Comparison of ENCODE assay signal across 9 cellular contexts in genomic region chr1:221708987-221709386, GRCh38. TPM values are rescaled to one million over a fixed set of nuclear protein-coding genes. Genes with fewer than 3 reads are reported as not detected.
A peak's percentile ranks its signal among the peaks of the same experiment; 100 is the strongest.
DNase-seq lines count a peak whose midpoint lies in the region; ATAC-seq and TF ChIP-seq lines count a peak whose summit lies in the region.
"Had no signal": no experiment of that assay in that cellular context is flagged by ENCODE, and none has a peak within 500 bp of the region (broad histone marks: within the 10 kb centered on the region; RNA-seq: fewer than 3 reads in every experiment).

No MANE protein-coding gene starts in this region.

- POLR2A ChIA-PET in activated CD4-positive, alpha-beta memory T cell treated with anti-CD3 and anti-CD28 coated beads, Interleukin-2, amount 10 ng/mL, durations not matched to agents 7 days and 5 days (lab: Charles Lee), result interaction anchor here (0.9 to 10.2 kb wide), 8 partner anchors 14 to 70 kb away, joined by 3 to 299 read pairs (median 7); partner anchors contain the start of gene DUSP10

- H3K9me3 Mint-ChIP-seq in activated CD4-positive, alpha-beta memory T cell treated with anti-CD3 and anti-CD28 coated beads, Interleukin-2, amount 10 ng/mL, durations not matched to agents 7 days and 5 days, result no peaks in the 10 kb centered on the region
- H3K9me3 Mint-ChIP-seq in endothelial cell (ENCODE audit: unreplicated experiment), result no peaks in the 10 kb centered on the region

- no peak overlapping the region for H3K4me3 ChIP-seq in GM12865 (ENCODE audit: low read depth, low read length)
- H3K4me3 ChIP-seq in fibroblast of pulmonary artery (replicated peaks; ENCODE audit: low read depth, low read length), result no peak overlapping the region
- H3K4me3 ChIP-seq: PC-9 had no signal

- CTCF ChIA-PET in activated CD4-positive, alpha-beta memory T cell treated with anti-CD3 and anti-CD28 coated beads, Interleukin-2, amount 10 ng/mL, durations not matched to agents 7 days and 5 days (lab: Charles Lee), result interaction anchor here (0.7 to 10.2 kb wide), 4 partner anchors 17 to 1016 kb away, joined by 3 to 82 read pairs (median 3); partner anchors contain the start of gene DUSP10

- peaks cover 74% of the 10 kb centered on the region for H3K4me1 Mint-ChIP-seq in activated CD4-positive, alpha-beta memory T cell treated with anti-CD3 and anti-CD28 coated beads, Interleukin-2, amount 10 ng/mL, durations not matched to agents 7 days and 5 days
- H3K4me1 Mint-ChIP-seq in endothelial cell (ENCODE audit: unreplicated experiment), result no peaks in the 10 kb centered on the region

- peak; percentile 69 for DNase-seq in GM12865 (ENCODE audit: low read depth)
- DNase-seq in NCI-H2081 treated with DMSO at 0.1 percent for 48 hours (lab: John Stamatoyannopoulos, UW), result peak; percentile 98
- DNase-seq in activated CD4-positive, alpha-beta memory T cell treated with anti-CD3 and anti-CD28 coated beads, Interleukin-2, amount 10 ng/mL, durations not matched to agents 7 days and 5 days, result peak; percentile 41
- DNase-seq in fibroblast of pulmonary artery (ENCODE audit: low read depth), result peak; percentile 80
- peak; percentile 90 for DNase-seq in renal cortical epithelial cell (ENCODE audit: low read depth)
- DNase-seq in endothelial cell (ENCODE audit: low spot score), result no peak
- no peak for DNase-seq in NCI-H524 (lab: John Stamatoyannopoulos, UW)

- H3K36me3 Mint-ChIP-seq in activated CD4-positive, alpha-beta memory T cell treated with anti-CD3 and anti-CD28 coated beads, Interleukin-2, amount 10 ng/mL, durations not matched to agents 7 days and 5 days (ENCODE audit: low read depth), result peaks cover 50% of the 10 kb centered on the region
- H3K36me3 Mint-ChIP-seq in endothelial cell (ENCODE audit: low read depth, unreplicated experiment), result no peaks in the 10 kb centered on the region

- no peak overlapping the region for H3K4me3 Mint-ChIP-seq in activated CD4-positive, alpha-beta memory T cell treated with anti-CD3 and anti-CD28 coated beads, Interleukin-2, amount 10 ng/mL, durations not matched to agents 7 days and 5 days
- H3K4me3 Mint-ChIP-seq in endothelial cell (ENCODE audit: unreplicated experiment), result no peak overlapping the region

- no peaks in the 10 kb centered on the region for H3K27me3 Mint-ChIP-seq in activated CD4-positive, alpha-beta memory T cell treated with anti-CD3 and anti-CD28 coated beads, Interleukin-2, amount 10 ng/mL, durations not matched to agents 7 days and 5 days
- no peaks in the 10 kb centered on the region for H3K27me3 Mint-ChIP-seq in endothelial cell (ENCODE audit: unreplicated experiment)

- peak; percentile 22 for ATAC-seq in HG02870 (IDR thresholded peaks at IDR 0.05; ENCODE audit: unreplicated experiment)

- peak overlapping the region; percentile 76 for H3K27ac Mint-ChIP-seq in activated CD4-positive, alpha-beta memory T cell treated with anti-CD3 and anti-CD28 coated beads, Interleukin-2, amount 10 ng/mL, durations not matched to agents 7 days and 5 days
- no peak overlapping the region for H3K27ac Mint-ChIP-seq in endothelial cell (ENCODE audit: unreplicated experiment)

- TF ChIP-seq CTCF in GM12865 (IDR thresholded peaks at IDR 0.05; ENCODE audit: insufficient read depth, low read depth, low read length, missing control alignments) (no peak), fibroblast of pulmonary artery (IDR thresholded peaks at IDR 0.05; ENCODE audit: low read length, missing control alignments) (no peak), endothelial cell (IDR thresholded peaks at IDR 0.05; ENCODE audit: unreplicated experiment) (no peak)

RNA-seq across cellular contexts. Expression of gene DUSP10, which starts 32.9 kb away (rescaled TPM):
- total RNA-seq in activated CD4-positive, alpha-beta memory T cell treated with anti-CD3 and anti-CD28 coated beads, Interleukin-2, amount 10 ng/mL, durations not matched to agents 7 days and 5 days, result 10 to 100 TPM; 18.8 to 20.5 TPM
- total RNA-seq in renal cortical epithelial cell (14.1 and 108 TPM in 2 replicates), endothelial cell (ENCODE audit: unreplicated experiment) (5.0 TPM)

Comparison
In these comparisons a context has a peak if more than half of its experiments do, and no peak if none do; other contexts are left out.
1. DNase-seq: peak in GM12865 (single experiment), NCI-H2081 treated with DMSO at 0.1 percent for 48 hours (single experiment), activated CD4-positive, alpha-beta memory T cell treated with anti-CD3 and anti-CD28 coated beads, Interleukin-2, amount 10 ng/mL, durations not matched to agents 7 days and 5 days (single experiment), fibroblast of pulmonary artery (single experiment) and renal cortical epithelial cell (single experiment); none in endothelial cell (single experiment) and NCI-H524 (0 of 2).